ENCODE assay signal across 36 cellular contexts in the genomic region with DNA sequence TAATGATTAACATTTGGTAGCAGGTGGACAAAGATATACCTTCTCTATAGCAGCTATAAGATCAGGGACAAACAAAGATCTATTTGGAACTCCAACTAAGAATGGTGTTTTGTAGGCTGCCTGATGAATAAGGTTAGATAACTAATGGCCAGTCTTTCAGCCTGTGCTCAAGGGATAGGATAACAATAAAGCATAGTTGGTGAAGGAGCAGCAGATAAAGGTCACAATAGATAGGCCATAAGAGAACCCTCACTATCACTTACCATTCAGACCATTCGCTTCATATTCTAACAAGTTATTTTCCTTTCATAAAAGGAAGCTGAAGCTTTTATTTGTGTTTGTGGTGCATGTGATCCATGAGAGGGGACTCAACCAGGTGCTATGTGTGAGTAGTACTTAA.
"Had no signal": no experiment of that assay in that cellular context is flagged by ENCODE, and none has a peak within 500 bp of the region (broad histone marks: within the 10 kb centered on the region; RNA-seq: fewer than 3 reads in every experiment).

No MANE protein-coding gene starts in this region.

- H3K36me3 ChIP-seq: brain microvascular endothelial cell, gastrocnemius medialis had no signal

- H3K27me3 Mint-ChIP-seq: activated CD4-positive, alpha-beta memory T cell treated with anti-CD3 and anti-CD28 coated beads, Interleukin-2, amount 10 ng/mL, durations not matched to agents 7 days and 5 days; activated CD4-positive, alpha-beta T cell treated with anti-CD3 and anti-CD28 coated beads, Interleukin-2, amount 10 ng/mL, durations not matched to agents 7 days and 5 days; activated CD8-positive, alpha-beta memory T cell treated with anti-CD3 and anti-CD28 coated beads, Interleukin-2, amount 10 ng/mL, durations not matched to agents 7 days and 5 days; activated naive CD4-positive, alpha-beta T cell treated with anti-CD3 and anti-CD28 coated beads, Interleukin-2, amount 50 U/mL, for 24 hours; central memory CD8-positive, alpha-beta T cell; dendritic cell treated with granulocyte-macrophage colony-stimulating factor and Interleukin-4, amounts not matched to agents 40 ng/mL and 50 ng/mL, for 4 days; T-cell had no signal

- H3K27me3 ChIP-seq: brain microvascular endothelial cell, dorsolateral prefrontal cortex, esophagus muscularis mucosa, foreskin keratinocyte, gastrocnemius medialis, heart left ventricle had no signal

- FAIRE-seq: astrocyte, bronchial epithelial cell had no signal

- H3K9me3 ChIP-seq: esophagus muscularis mucosa, gastrocnemius medialis, heart left ventricle had no signal

- H3K4me3 ChIP-seq: coronary artery, dorsolateral prefrontal cortex, esophagus muscularis mucosa, gastrocnemius medialis, heart left ventricle had no signal

- H3K27ac Mint-ChIP-seq: activated CD8-positive, alpha-beta memory T cell treated with anti-CD3 and anti-CD28 coated beads, Interleukin-2, amount 10 ng/mL, durations not matched to agents 7 days and 5 days; activated naive CD4-positive, alpha-beta T cell treated with anti-CD3 and anti-CD28 coated beads for 36 hours; activated naive CD4-positive, alpha-beta T cell treated with anti-CD3 and anti-CD28 coated beads, Interleukin-2, amount 50 U/mL, for 24 hours; activated T-helper 1 cell treated with anti-CD3 and anti-CD28 coated beads, Interleukin-12 subunit alpha, Interleukin-12 subunit beta, Interleukin-2, Interleukin-4 antibody, amounts not matched to agents 30 ng/mL and 10 ng/mL and 1 ng/mL, durations not matched to agents 14 hours and 24 hours and 36 hours; activated T-helper 2 cell treated with anti-CD3 and anti-CD28 coated beads, Interferon-gamma antibody, Interleukin-2, Interleukin-4, amounts not matched to agents 10 μg/mL and 5 μg/mL and 100 μg/mL, durations not matched to agents 14 hours and 24 hours and 36 hours; dendritic cell treated with granulocyte-macrophage colony-stimulating factor and Interleukin-4, amounts not matched to agents 40 ng/mL and 50 ng/mL, for 4 days; WTC11 had no signal

- H3K27ac ChIP-seq: brain microvascular endothelial cell, coronary artery, dorsolateral prefrontal cortex, esophagus muscularis mucosa, foreskin keratinocyte, gastrocnemius medialis, heart left ventricle, VCaP had no signal

- ATAC-seq: activated CD8-positive, alpha-beta memory T cell treated with anti-CD3 and anti-CD28 coated beads, Interleukin-2, amount 10 ng/mL, durations not matched to agents 7 days and 5 days; foreskin keratinocyte; gastrocnemius medialis; heart left ventricle; T-cell; WTC11 had no signal

- DNase-seq: activated CD4-positive, alpha-beta memory T cell treated with anti-CD3 and anti-CD28 coated beads, Interleukin-2, amount 10 ng/mL, durations not matched to agents 7 days and 5 days; activated CD4-positive, alpha-beta T cell treated with anti-CD3 and anti-CD28 coated beads for 1 hour; activated CD4-positive, alpha-beta T cell treated with anti-CD3 and anti-CD28 coated beads for 4 hours; activated CD4-positive, alpha-beta T cell treated with anti-CD3 and anti-CD28 coated beads, Interleukin-2, amount 10 ng/mL, durations not matched to agents 7 days and 5 days; activated CD4-positive, alpha-beta T cell treated with anti-CD3 and anti-CD28 coated beads, Interleukin-2, amount 50 U/mL, for 4 hours; activated CD8-positive, alpha-beta memory T cell treated with anti-CD3 and anti-CD28 coated beads, Interleukin-2, amount 10 ng/mL, durations not matched to agents 7 days and 5 days; activated CD8-positive, alpha-beta memory T cell treated with anti-CD3 and anti-CD28 coated beads, Interleukin-2, amount 50 U/mL, for 4 hours; activated effector memory CD4-positive, alpha-beta T cell treated with anti-CD3 and anti-CD28 coated beads, Interleukin-2, amount 50 U/mL, for 16 hours; activated naive CD4-positive, alpha-beta T cell treated with anti-CD3 and anti-CD28 coated beads for 36 hours; activated T-cell treated with anti-CD3 and anti-CD28 coated beads, Interleukin-2, amount 50 U/mL, for 1 hour; activated T-cell treated with anti-CD3 and anti-CD28 coated beads, Interleukin-2, amount 50 U/mL, for 48 hours; amniotic stem cell; anterior cingulate cortex; brain microvascular endothelial cell; dorsolateral prefrontal cortex; effector memory CD4-positive, alpha-beta T cell; foreskin keratinocyte; gastrocnemius medialis; glutamatergic neuron; heart left ventricle; SW 1271; T-cell; T1000 had no signal

- H3K4me3 Mint-ChIP-seq: activated CD4-positive, alpha-beta memory T cell treated with anti-CD3 and anti-CD28 coated beads, Interleukin-2, amount 10 ng/mL, durations not matched to agents 7 days and 5 days; activated CD4-positive, alpha-beta T cell treated with anti-CD3 and anti-CD28 coated beads, Interleukin-2, amount 10 ng/mL, durations not matched to agents 7 days and 5 days; activated CD8-positive, alpha-beta memory T cell treated with anti-CD3 and anti-CD28 coated beads, Interleukin-2, amount 10 ng/mL, durations not matched to agents 7 days and 5 days; activated naive CD4-positive, alpha-beta T cell treated with anti-CD3 and anti-CD28 coated beads for 36 hours; activated naive CD4-positive, alpha-beta T cell treated with anti-CD3 and anti-CD28 coated beads, Interleukin-2, amount 50 U/mL, for 24 hours; activated T-helper 1 cell treated with anti-CD3 and anti-CD28 coated beads, Interleukin-12 subunit alpha, Interleukin-12 subunit beta, Interleukin-2, Interleukin-4 antibody, amounts not matched to agents 30 ng/mL and 10 ng/mL and 1 ng/mL, durations not matched to agents 14 hours and 24 hours and 36 hours; central memory CD8-positive, alpha-beta T cell; dendritic cell treated with granulocyte-macrophage colony-stimulating factor and Interleukin-4, amounts not matched to agents 40 ng/mL and 50 ng/mL, for 4 days; T-cell; T-helper 1 cell treated with Interleukin-12 subunit alpha and Interleukin-12 subunit beta and Interleukin-4 antibody, amounts not matched to agents 30 μg/mL and 1 μg/mL, for 36 hours; WTC11 had no signal

- H3K4me1 ChIP-seq: gastrocnemius medialis had no signal

- H3K9me3 Mint-ChIP-seq: activated CD4-positive, alpha-beta memory T cell treated with anti-CD3 and anti-CD28 coated beads, Interleukin-2, amount 10 ng/mL, durations not matched to agents 7 days and 5 days; activated naive CD4-positive, alpha-beta T cell treated with anti-CD3 and anti-CD28 coated beads for 36 hours; activated naive CD4-positive, alpha-beta T cell treated with anti-CD3 and anti-CD28 coated beads, Interleukin-2, amount 50 U/mL, for 24 hours; activated T-helper 1 cell treated with anti-CD3 and anti-CD28 coated beads, Interleukin-12 subunit alpha, Interleukin-12 subunit beta, Interleukin-2, Interleukin-4 antibody, amounts not matched to agents 30 ng/mL and 10 ng/mL and 1 ng/mL, durations not matched to agents 14 hours and 24 hours and 36 hours; central memory CD8-positive, alpha-beta T cell; dendritic cell treated with granulocyte-macrophage colony-stimulating factor and Interleukin-4, amounts not matched to agents 40 ng/mL and 50 ng/mL, for 4 days; T-cell; T-helper 2 cell treated with Interferon-gamma antibody and Interleukin-4, amounts not matched to agents 5 μg/mL and 100 μg/mL, for 36 hours had no signal
